ENCODE assay signal across 16 cellular contexts in genomic region chr18:69895081-69896047, GRCh38.
A peak's percentile ranks its signal among the peaks of the same experiment; 100 is the strongest.
DNase-seq lines count a peak whose midpoint lies in the region; ATAC-seq lines count a peak whose summit lies in the region.
"Had no signal": no experiment of that assay in that cellular context is flagged by ENCODE, and none has a peak within 500 bp of the region (broad histone marks: within the 10 kb centered on the region; RNA-seq: fewer than 3 reads in every experiment).

No MANE protein-coding gene starts in this region.

- no peaks in the 10 kb centered on the region for H3K27me3 Mint-ChIP-seq in activated naive CD8-positive, alpha-beta T cell treated with anti-CD3 and anti-CD28 coated beads, Interleukin-2, amount 50 U/mL, for 24 hours

- H3K27ac Mint-ChIP-seq in activated naive CD8-positive, alpha-beta T cell treated with anti-CD3 and anti-CD28 coated beads, Interleukin-2, amount 50 U/mL, for 24 hours = peak overlapping the region; percentile 98

- DNase-seq in stimulated activated CD8-positive, alpha-beta memory T cell treated with anti-CD3 and anti-CD28 coated beads, Interleukin-12 subunit alpha, Interleukin-12 subunit beta, amount 100 ng/mL, for 4 hours (ENCODE audit: low read depth) = peak; percentile 17
- no peak for DNase-seq in stimulated activated CD8-positive, alpha-beta memory T cell treated with anti-CD3 and anti-CD28 coated beads, Interleukin-4, amount 100 ng/mL, for 48 hours
- DNase-seq in T-helper 1 cell (peak in 4 of 5 donors; percentile 16 to 42 (median 35)), NCI-H446 treated with DMSO at 0.1 percent for 48 hours (lab: John Stamatoyannopoulos, UW) (no peak), GM19240 (ENCODE audit: insufficient read length, low spot score) (no peak), NCI-H1930 (lab: John Stamatoyannopoulos, UW) (no peak)
- DNase-seq in activated naive CD8-positive, alpha-beta T cell treated with anti-CD3 and anti-CD28 coated beads, Interleukin-2, amount 50 U/mL, for 24 hours = no peak
- DNase-seq: Calu3, dermis blood vessel endothelial cell, Karpas-422, left ventricle myocardium inferior, NCI-H1092 treated with DMSO at 0.1 percent for 48 hours, NCI-H774, PC-3, SJCRH30, substantia nigra had no signal

- H3K4me3 Mint-ChIP-seq in activated naive CD8-positive, alpha-beta T cell treated with anti-CD3 and anti-CD28 coated beads, Interleukin-2, amount 50 U/mL, for 24 hours = no peak overlapping the region

- H3K9me3 Mint-ChIP-seq in activated naive CD8-positive, alpha-beta T cell treated with anti-CD3 and anti-CD28 coated beads, Interleukin-2, amount 50 U/mL, for 24 hours = peaks cover 16% of the 10 kb centered on the region

- peaks cover 79% of the 10 kb centered on the region for H3K4me1 Mint-ChIP-seq in activated naive CD8-positive, alpha-beta T cell treated with anti-CD3 and anti-CD28 coated beads, Interleukin-2, amount 50 U/mL, for 24 hours

- no peak for ATAC-seq in activated naive CD8-positive, alpha-beta T cell treated with anti-CD3 and anti-CD28 coated beads, Interleukin-2, amount 50 U/mL, for 24 hours
- ATAC-seq: PC-3 had no signal

- peaks cover 65% of the 10 kb centered on the region for H3K36me3 Mint-ChIP-seq in activated naive CD8-positive, alpha-beta T cell treated with anti-CD3 and anti-CD28 coated beads, Interleukin-2, amount 50 U/mL, for 24 hours (ENCODE audit: low read depth)

Comparison
In these comparisons a context has a peak if more than half of its experiments do, and no peak if none do; other contexts are left out.
1. DNase-seq: peak in stimulated activated CD8-positive, alpha-beta memory T cell treated with anti-CD3 and anti-CD28 coated beads, Interleukin-12 subunit alpha, Interleukin-12 subunit beta, amount 100 ng/mL, for 4 hours (single experiment) and T-helper 1 cell (4 of 5); none in stimulated activated CD8-positive, alpha-beta memory T cell treated with anti-CD3 and anti-CD28 coated beads, Interleukin-4, amount 100 ng/mL, for 48 hours (single experiment), activated naive CD8-positive, alpha-beta T cell treated with anti-CD3 and anti-CD28 coated beads, Interleukin-2, amount 50 U/mL, for 24 hours (single experiment), NCI-H446 treated with DMSO at 0.1 percent for 48 hours (single experiment), GM19240 (single experiment) and NCI-H1930 (0 of 2).